Comparison of ENCODE assay signal across 1 cellular context in genomic region chr5:139577689-139578347, GRCh38.
TF ChIP-seq lines count a peak whose summit lies in the region.

No MANE protein-coding gene starts in this region.

TF ChIP-seq in GM23338, 12 proteins besides CTCF, POLR2A, EP300 and RAD21 (continued from another document):
- TF ChIP-seq, protein P1, sequence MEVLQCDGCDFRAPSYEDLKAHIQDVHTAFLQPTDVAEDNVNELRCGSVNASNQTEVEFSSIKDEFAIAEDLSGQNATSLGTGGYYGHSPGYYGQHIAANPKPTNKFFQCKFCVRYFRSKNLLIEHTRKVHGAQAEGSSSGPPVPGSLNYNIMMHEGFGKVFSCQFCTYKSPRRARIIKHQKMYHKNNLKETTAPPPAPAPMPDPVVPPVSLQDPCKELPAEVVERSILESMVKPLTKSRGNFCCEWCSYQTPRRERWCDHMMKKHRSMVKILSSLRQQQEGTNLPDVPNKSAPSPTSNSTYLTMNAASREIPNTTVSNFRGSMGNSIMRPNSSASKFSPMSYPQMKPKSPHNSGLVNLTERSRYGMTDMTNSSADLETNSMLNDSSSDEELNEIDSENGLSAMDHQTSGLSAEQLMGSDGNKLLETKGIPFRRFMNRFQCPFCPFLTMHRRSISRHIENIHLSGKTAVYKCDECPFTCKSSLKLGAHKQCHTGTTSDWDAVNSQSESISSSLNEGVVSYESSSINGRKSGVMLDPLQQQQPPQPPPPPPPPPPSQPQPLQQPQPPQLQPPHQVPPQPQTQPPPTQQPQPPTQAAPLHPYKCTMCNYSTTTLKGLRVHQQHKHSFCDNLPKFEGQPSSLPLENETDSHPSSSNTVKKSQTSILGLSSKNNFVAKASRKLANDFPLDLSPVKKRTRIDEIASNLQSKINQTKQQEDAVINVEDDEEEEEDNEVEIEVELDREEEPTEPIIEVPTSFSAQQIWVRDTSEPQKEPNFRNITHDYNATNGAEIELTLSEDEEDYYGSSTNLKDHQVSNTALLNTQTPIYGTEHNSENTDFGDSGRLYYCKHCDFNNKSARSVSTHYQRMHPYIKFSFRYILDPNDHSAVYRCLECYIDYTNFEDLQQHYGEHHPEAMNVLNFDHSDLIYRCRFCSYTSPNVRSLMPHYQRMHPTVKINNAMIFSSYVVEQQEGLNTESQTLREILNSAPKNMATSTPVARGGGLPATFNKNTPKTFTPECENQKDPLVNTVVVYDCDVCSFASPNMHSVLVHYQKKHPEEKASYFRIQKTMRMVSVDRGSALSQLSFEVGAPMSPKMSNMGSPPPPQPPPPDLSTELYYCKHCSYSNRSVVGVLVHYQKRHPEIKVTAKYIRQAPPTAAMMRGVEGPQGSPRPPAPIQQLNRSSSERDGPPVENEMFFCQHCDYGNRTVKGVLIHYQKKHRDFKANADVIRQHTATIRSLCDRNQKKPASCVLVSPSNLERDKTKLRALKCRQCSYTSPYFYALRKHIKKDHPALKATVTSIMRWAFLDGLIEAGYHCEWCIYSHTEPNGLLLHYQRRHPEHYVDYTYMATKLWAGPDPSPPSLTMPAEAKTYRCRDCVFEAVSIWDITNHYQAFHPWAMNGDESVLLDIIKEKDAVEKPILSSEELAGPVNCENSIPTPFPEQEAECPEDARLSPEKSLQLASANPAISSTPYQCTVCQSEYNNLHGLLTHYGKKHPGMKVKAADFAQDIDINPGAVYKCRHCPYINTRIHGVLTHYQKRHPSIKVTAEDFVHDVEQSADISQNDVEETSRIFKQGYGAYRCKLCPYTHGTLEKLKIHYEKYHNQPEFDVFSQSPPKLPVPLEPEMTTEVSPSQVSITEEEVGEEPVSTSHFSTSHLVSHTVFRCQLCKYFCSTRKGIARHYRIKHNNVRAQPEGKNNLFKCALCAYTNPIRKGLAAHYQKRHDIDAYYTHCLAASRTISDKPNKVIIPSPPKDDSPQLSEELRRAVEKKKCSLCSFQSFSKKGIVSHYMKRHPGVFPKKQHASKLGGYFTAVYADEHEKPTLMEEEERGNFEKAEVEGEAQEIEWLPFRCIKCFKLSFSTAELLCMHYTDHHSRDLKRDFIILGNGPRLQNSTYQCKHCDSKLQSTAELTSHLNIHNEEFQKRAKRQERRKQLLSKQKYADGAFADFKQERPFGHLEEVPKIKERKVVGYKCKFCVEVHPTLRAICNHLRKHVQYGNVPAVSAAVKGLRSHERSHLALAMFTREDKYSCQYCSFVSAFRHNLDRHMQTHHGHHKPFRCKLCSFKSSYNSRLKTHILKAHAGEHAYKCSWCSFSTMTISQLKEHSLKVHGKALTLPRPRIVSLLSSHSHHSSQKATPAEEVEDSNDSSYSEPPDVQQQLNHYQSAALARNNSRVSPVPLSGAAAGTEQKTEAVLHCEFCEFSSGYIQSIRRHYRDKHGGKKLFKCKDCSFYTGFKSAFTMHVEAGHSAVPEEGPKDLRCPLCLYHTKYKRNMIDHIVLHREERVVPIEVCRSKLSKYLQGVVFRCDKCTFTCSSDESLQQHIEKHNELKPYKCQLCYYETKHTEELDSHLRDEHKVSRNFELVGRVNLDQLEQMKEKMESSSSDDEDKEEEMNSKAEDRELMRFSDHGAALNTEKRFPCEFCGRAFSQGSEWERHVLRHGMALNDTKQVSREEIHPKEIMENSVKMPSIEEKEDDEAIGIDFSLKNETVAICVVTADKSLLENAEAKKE (CRISPR knock-in tag; IDR thresholded peaks at IDR 0.05) = no peak
- TF ChIP-seq EZH2 (IDR thresholded peaks at IDR 0.05; ENCODE audit: low read depth, unreplicated experiment) (no peak), ZNF331 (CRISPR knock-in tag; IDR thresholded peaks at IDR 0.05; ENCODE audit: low read depth) (no peak), STAT1 (IDR thresholded peaks at IDR 0.05; ENCODE audit: unreplicated experiment) (no peak)
- TF ChIP-seq, protein P2, sequence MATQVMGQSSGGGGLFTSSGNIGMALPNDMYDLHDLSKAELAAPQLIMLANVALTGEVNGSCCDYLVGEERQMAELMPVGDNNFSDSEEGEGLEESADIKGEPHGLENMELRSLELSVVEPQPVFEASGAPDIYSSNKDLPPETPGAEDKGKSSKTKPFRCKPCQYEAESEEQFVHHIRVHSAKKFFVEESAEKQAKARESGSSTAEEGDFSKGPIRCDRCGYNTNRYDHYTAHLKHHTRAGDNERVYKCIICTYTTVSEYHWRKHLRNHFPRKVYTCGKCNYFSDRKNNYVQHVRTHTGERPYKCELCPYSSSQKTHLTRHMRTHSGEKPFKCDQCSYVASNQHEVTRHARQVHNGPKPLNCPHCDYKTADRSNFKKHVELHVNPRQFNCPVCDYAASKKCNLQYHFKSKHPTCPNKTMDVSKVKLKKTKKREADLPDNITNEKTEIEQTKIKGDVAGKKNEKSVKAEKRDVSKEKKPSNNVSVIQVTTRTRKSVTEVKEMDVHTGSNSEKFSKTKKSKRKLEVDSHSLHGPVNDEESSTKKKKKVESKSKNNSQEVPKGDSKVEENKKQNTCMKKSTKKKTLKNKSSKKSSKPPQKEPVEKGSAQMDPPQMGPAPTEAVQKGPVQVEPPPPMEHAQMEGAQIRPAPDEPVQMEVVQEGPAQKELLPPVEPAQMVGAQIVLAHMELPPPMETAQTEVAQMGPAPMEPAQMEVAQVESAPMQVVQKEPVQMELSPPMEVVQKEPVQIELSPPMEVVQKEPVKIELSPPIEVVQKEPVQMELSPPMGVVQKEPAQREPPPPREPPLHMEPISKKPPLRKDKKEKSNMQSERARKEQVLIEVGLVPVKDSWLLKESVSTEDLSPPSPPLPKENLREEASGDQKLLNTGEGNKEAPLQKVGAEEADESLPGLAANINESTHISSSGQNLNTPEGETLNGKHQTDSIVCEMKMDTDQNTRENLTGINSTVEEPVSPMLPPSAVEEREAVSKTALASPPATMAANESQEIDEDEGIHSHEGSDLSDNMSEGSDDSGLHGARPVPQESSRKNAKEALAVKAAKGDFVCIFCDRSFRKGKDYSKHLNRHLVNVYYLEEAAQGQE (IDR thresholded peaks at IDR 0.05; ENCODE audit: unreplicated experiment) = no peak
TF ChIP-seq in GM23338: peak in this region for 0.
